ENCODE assay signal across 1 cellular context in the genomic region with DNA sequence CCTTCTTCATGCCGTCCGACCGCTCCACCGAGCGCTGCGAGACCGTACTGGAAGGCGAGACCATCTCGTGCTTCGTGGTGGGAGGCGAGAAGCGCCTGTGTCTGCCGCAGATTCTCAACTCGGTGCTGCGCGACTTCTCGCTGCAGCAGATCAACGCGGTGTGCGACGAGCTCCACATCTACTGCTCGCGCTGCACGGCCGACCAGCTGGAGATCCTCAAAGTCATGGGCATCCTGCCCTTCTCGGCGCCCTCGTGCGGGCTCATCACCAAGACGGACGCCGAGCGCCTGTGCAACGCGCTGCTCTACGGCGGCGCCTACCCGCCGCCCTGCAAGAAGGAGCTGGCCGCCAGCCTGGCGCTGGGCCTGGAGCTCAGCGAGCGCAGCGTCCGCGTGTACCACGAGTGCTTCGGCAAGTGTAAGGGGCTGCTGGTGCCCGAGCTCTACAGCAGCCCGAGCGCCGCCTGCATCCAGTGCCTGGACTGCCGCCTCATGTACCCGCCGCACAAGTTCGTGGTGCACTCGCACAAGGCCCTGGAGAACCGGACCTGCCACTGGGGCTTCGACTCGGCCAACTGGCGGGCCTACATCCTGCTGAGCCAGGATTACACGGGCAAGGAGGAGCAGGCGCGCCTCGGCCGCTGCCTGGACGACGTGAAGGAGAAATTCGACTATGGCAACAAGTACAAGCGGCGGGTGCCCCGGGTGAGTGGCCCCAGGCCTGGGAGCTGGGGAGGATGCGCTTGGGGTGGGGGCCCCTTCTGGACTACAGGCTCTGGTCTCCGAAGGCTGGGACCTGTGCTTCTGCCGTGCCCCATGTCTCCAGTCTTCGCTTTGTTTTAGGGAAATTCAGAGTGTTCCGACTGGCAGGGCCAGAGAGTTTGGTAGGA.
TF ChIP-seq lines count a peak whose summit lies in the region.

No MANE protein-coding gene starts in this region.

TF ChIP-seq in HepG2, 621 proteins besides CTCF, POLR2A, EP300 and RAD21 (continued from another document and continues in another):
- TF ChIP-seq, protein P1, sequence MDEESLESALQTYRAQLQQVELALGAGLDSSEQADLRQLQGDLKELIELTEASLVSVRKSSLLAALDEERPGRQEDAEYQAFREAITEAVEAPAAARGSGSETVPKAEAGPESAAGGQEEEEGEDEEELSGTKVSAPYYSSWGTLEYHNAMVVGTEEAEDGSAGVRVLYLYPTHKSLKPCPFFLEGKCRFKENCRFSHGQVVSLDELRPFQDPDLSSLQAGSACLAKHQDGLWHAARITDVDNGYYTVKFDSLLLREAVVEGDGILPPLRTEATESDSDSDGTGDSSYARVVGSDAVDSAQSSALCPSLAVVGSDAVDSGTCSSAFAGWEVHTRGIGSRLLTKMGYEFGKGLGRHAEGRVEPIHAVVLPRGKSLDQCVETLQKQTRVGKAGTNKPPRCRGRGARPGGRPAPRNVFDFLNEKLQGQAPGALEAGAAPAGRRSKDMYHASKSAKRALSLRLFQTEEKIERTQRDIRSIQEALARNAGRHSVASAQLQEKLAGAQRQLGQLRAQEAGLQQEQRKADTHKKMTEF (CRISPR knock-in tag; IDR thresholded peaks at IDR 0.05), result peak; percentile 29; the same call in 1 of the 2 replicates
- TF ChIP-seq NFRKB (IDR thresholded peaks at IDR 0.05), result no peak
- TF ChIP-seq RFXANK (CRISPR knock-in tag; IDR thresholded peaks at IDR 0.05), result no peak
- TF ChIP-seq, protein P2, sequence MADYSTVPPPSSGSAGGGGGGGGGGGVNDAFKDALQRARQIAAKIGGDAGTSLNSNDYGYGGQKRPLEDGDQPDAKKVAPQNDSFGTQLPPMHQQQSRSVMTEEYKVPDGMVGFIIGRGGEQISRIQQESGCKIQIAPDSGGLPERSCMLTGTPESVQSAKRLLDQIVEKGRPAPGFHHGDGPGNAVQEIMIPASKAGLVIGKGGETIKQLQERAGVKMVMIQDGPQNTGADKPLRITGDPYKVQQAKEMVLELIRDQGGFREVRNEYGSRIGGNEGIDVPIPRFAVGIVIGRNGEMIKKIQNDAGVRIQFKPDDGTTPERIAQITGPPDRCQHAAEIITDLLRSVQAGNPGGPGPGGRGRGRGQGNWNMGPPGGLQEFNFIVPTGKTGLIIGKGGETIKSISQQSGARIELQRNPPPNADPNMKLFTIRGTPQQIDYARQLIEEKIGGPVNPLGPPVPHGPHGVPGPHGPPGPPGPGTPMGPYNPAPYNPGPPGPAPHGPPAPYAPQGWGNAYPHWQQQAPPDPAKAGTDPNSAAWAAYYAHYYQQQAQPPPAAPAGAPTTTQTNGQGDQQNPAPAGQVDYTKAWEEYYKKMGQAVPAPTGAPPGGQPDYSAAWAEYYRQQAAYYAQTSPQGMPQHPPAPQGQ (CRISPR knock-in tag; IDR thresholded peaks at IDR 0.05; ENCODE audit: borderline replicate concordance), result no peak
- TF ChIP-seq ZNF468 (CRISPR knock-in tag; IDR thresholded peaks at IDR 0.05), result no peak
- no peak for TF ChIP-seq ZNF3 (CRISPR knock-in tag; IDR thresholded peaks at IDR 0.05)
- no peak for TF ChIP-seq ATM (IDR thresholded peaks at IDR 0.05; ENCODE audit: borderline replicate concordance)
- TF ChIP-seq ZNF34 (CRISPR knock-in tag; IDR thresholded peaks at IDR 0.05; ENCODE audit: borderline replicate concordance), result no peak
- no peak for TF ChIP-seq SRF (IDR thresholded peaks at IDR 0.05; ENCODE audit: low read depth, low read length)
- 0 out of 2 replicates have a peak, but pooled peaks have one; percentile 17 for TF ChIP-seq AKAP8 (CRISPR knock-in tag; IDR thresholded peaks at IDR 0.05)
- TF ChIP-seq ZNF224 (CRISPR knock-in tag; IDR thresholded peaks at IDR 0.05), result no peak
- TF ChIP-seq HOXA9 (CRISPR knock-in tag; IDR thresholded peaks at IDR 0.05; ENCODE audit: borderline replicate concordance), result no peak
- no peak for TF ChIP-seq THYN1 (CRISPR knock-in tag; IDR thresholded peaks at IDR 0.05; ENCODE audit: borderline replicate concordance, low read depth)
- no peak for TF ChIP-seq RXRB (CRISPR knock-in tag; IDR thresholded peaks at IDR 0.05; ENCODE audit: borderline replicate concordance)
- no peak for TF ChIP-seq U2AF2 (IDR thresholded peaks at IDR 0.05; ENCODE audit: low read depth, low read length)
- TF ChIP-seq PRMT3 (CRISPR knock-in tag; IDR thresholded peaks at IDR 0.05; ENCODE audit: borderline replicate concordance, low read depth), result no peak
- TF ChIP-seq RXRA (CRISPR knock-in tag; IDR thresholded peaks at IDR 0.05), result no peak
- no peak for TF ChIP-seq SPEN (CRISPR knock-in tag; IDR thresholded peaks at IDR 0.05; ENCODE audit: low read depth)
- TF ChIP-seq NFYB (CRISPR knock-in tag; IDR thresholded peaks at IDR 0.05), result no peak; the same call in 1 of the 2 replicates
- TF ChIP-seq ZNF20 (CRISPR knock-in tag; IDR thresholded peaks at IDR 0.05), result no peak
- no peak for TF ChIP-seq ZNF44 (CRISPR knock-in tag; IDR thresholded peaks at IDR 0.05)
- TF ChIP-seq, protein P3, sequence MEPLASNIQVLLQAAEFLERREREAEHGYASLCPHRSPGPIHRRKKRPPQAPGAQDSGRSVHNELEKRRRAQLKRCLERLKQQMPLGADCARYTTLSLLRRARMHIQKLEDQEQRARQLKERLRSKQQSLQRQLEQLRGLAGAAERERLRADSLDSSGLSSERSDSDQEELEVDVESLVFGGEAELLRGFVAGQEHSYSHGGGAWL (CRISPR knock-in tag; IDR thresholded peaks at IDR 0.05), result no peak; the same call in 1 of the 2 replicates
- no peak for TF ChIP-seq ZC3H13 (CRISPR knock-in tag; IDR thresholded peaks at IDR 0.05)
- no peak for TF ChIP-seq FOSL1 (CRISPR knock-in tag; IDR thresholded peaks at IDR 0.05; ENCODE audit: borderline replicate concordance)
- no peak for TF ChIP-seq XRCC5 (optimal IDR thresholded peaks at IDR 0.05; ENCODE audit: low read length)
- TF ChIP-seq PTBP1 (IDR thresholded peaks at IDR 0.05; ENCODE audit: low read depth, low read length, poor library complexity, severe bottlenecking), result no peak
- TF ChIP-seq, protein P4, sequence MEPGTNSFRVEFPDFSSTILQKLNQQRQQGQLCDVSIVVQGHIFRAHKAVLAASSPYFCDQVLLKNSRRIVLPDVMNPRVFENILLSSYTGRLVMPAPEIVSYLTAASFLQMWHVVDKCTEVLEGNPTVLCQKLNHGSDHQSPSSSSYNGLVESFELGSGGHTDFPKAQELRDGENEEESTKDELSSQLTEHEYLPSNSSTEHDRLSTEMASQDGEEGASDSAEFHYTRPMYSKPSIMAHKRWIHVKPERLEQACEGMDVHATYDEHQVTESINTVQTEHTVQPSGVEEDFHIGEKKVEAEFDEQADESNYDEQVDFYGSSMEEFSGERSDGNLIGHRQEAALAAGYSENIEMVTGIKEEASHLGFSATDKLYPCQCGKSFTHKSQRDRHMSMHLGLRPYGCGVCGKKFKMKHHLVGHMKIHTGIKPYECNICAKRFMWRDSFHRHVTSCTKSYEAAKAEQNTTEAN (CRISPR knock-in tag; conservative IDR thresholded peaks at IDR 0.05), result no peak
- TF ChIP-seq ZNF605 (CRISPR knock-in tag; IDR thresholded peaks at IDR 0.05), result no peak
- no peak for TF ChIP-seq ZNF296 (CRISPR knock-in tag; conservative IDR thresholded peaks at IDR 0.05)
- no peak for TF ChIP-seq ADNP (CRISPR knock-in tag; IDR thresholded peaks at IDR 0.05)
- TF ChIP-seq, protein P5, sequence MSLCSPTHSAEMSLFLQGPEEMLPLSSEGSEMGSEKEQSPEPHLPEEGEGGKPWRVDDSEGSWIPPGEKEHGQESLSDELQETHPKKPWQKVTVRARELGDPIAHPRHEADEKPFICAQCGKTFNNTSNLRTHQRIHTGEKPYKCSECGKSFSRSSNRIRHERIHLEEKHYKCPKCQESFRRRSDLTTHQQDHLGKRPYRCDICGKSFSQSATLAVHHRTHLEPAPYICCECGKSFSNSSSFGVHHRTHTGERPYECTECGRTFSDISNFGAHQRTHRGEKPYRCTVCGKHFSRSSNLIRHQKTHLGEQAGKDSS (CRISPR knock-in tag; IDR thresholded peaks at IDR 0.05; ENCODE audit: borderline replicate concordance, low read depth), result no peak
- TF ChIP-seq, protein P6, sequence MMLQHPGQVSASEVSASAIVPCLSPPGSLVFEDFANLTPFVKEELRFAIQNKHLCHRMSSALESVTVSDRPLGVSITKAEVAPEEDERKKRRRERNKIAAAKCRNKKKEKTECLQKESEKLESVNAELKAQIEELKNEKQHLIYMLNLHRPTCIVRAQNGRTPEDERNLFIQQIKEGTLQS (CRISPR knock-in tag; IDR thresholded peaks at IDR 0.05), result no peak
- no peak for TF ChIP-seq JUND (CRISPR knock-in tag; IDR thresholded peaks at IDR 0.05)
- TF ChIP-seq, protein P7, sequence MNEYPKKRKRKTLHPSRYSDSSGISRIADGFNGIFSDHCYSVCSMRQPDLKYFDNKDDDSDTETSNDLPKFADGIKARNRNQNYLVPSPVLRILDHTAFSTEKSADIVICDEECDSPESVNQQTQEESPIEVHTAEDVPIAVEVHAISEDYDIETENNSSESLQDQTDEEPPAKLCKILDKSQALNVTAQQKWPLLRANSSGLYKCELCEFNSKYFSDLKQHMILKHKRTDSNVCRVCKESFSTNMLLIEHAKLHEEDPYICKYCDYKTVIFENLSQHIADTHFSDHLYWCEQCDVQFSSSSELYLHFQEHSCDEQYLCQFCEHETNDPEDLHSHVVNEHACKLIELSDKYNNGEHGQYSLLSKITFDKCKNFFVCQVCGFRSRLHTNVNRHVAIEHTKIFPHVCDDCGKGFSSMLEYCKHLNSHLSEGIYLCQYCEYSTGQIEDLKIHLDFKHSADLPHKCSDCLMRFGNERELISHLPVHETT (CRISPR knock-in tag; conservative IDR thresholded peaks at IDR 0.05), result no peak
- TF ChIP-seq MYC (CRISPR knock-in tag; IDR thresholded peaks at IDR 0.05; ENCODE audit: borderline replicate concordance), result 0 out of 2 replicates have a peak, but pooled peaks have one; percentile 19
- TF ChIP-seq, protein P8, sequence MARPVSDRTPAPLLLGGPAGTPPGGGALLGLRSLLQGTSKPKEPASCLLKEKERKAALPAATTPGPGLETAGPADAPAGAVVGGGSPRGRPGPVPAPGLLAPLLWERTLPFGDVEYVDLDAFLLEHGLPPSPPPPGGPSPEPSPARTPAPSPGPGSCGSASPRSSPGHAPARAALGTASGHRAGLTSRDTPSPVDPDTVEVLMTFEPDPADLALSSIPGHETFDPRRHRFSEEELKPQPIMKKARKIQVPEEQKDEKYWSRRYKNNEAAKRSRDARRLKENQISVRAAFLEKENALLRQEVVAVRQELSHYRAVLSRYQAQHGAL (CRISPR knock-in tag; IDR thresholded peaks at IDR 0.05; ENCODE audit: not compliant biosample characterization), result no peak
- no peak for TF ChIP-seq KLF13 (CRISPR knock-in tag; IDR thresholded peaks at IDR 0.05)
- TF ChIP-seq CCAR2 (optimal IDR thresholded peaks at IDR 0.05; ENCODE audit: low read depth, low read length), result no peak
- no peak for TF ChIP-seq PLRG1 (conservative IDR thresholded peaks at IDR 0.05)
- no peak for TF ChIP-seq MED8 (CRISPR knock-in tag; IDR thresholded peaks at IDR 0.05; ENCODE audit: insufficient replicate concordance)
- TF ChIP-seq, protein P9, sequence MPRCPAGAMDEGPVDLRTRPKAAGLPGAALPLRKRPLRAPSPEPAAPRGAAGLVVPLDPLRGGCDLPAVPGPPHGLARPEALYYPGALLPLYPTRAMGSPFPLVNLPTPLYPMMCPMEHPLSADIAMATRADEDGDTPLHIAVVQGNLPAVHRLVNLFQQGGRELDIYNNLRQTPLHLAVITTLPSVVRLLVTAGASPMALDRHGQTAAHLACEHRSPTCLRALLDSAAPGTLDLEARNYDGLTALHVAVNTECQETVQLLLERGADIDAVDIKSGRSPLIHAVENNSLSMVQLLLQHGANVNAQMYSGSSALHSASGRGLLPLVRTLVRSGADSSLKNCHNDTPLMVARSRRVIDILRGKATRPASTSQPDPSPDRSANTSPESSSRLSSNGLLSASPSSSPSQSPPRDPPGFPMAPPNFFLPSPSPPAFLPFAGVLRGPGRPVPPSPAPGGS (CRISPR knock-in tag; IDR thresholded peaks at IDR 0.05), result no peak
- TF ChIP-seq, protein P10, sequence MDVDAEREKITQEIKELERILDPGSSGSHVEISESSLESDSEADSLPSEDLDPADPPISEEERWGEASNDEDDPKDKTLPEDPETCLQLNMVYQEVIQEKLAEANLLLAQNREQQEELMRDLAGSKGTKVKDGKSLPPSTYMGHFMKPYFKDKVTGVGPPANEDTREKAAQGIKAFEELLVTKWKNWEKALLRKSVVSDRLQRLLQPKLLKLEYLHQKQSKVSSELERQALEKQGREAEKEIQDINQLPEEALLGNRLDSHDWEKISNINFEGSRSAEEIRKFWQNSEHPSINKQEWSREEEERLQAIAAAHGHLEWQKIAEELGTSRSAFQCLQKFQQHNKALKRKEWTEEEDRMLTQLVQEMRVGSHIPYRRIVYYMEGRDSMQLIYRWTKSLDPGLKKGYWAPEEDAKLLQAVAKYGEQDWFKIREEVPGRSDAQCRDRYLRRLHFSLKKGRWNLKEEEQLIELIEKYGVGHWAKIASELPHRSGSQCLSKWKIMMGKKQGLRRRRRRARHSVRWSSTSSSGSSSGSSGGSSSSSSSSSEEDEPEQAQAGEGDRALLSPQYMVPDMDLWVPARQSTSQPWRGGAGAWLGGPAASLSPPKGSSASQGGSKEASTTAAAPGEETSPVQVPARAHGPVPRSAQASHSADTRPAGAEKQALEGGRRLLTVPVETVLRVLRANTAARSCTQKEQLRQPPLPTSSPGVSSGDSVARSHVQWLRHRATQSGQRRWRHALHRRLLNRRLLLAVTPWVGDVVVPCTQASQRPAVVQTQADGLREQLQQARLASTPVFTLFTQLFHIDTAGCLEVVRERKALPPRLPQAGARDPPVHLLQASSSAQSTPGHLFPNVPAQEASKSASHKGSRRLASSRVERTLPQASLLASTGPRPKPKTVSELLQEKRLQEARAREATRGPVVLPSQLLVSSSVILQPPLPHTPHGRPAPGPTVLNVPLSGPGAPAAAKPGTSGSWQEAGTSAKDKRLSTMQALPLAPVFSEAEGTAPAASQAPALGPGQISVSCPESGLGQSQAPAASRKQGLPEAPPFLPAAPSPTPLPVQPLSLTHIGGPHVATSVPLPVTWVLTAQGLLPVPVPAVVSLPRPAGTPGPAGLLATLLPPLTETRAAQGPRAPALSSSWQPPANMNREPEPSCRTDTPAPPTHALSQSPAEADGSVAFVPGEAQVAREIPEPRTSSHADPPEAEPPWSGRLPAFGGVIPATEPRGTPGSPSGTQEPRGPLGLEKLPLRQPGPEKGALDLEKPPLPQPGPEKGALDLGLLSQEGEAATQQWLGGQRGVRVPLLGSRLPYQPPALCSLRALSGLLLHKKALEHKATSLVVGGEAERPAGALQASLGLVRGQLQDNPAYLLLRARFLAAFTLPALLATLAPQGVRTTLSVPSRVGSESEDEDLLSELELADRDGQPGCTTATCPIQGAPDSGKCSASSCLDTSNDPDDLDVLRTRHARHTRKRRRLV (CRISPR knock-in tag; IDR thresholded peaks at IDR 0.05), result no peak
- TF ChIP-seq HNRNPL (IDR thresholded peaks at IDR 0.05; ENCODE audit: low read depth, low read length), result peak; percentile 62; the same call in 1 of the 2 replicates
- TF ChIP-seq DNMT3B (CRISPR knock-in tag; conservative IDR thresholded peaks at IDR 0.05), result no peak
- no peak for TF ChIP-seq NFYC (CRISPR knock-in tag; IDR thresholded peaks at IDR 0.05)
- TF ChIP-seq ZNF644 (CRISPR knock-in tag; IDR thresholded peaks at IDR 0.05; ENCODE audit: low read depth), result no peak
- no peak for TF ChIP-seq ZNF282 (IDR thresholded peaks at IDR 0.05; ENCODE audit: partially characterized antibody)
- TF ChIP-seq ASH2L (IDR thresholded peaks at IDR 0.05; ENCODE audit: insufficient read length, low read depth, low read length), result peak; percentile 21
- TF ChIP-seq PHB2 (IDR thresholded peaks at IDR 0.05; ENCODE audit: partially characterized antibody), result no peak
